Comparison of ENCODE assay signal across 10 cellular contexts in the genomic region with DNA sequence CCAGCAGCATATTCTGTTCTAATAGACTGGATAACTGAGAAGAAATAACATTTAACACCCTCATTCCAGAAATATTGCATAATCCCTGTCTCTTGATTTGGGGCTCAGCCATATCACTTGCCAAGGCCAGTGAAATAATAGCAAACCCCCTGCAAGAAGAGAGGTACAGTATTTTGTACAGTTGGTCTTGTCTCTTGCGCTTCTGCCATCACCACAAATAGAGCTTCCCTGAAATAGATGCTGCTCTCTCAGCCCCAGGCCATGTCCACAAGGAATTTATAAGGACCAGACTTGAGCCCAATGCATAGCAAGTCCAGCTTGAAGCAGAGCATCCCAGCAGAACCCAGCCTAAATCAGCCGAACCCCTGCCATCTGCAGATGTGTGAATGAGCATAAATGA.
"Had no signal": no experiment of that assay in that cellular context is flagged by ENCODE, and none has a peak within 500 bp of the region (broad histone marks: within the 10 kb centered on the region; RNA-seq: fewer than 3 reads in every experiment).

No MANE protein-coding gene starts in this region.

- H3K4me1 Mint-ChIP-seq: IgD-negative memory B cell had no signal

- H3K9me3 ChIP-seq: HAP-1 had no signal

- H3K9ac ChIP-seq: GM23248 had no signal

- H3K36me3 ChIP-seq: HAP-1 had no signal

- ATAC-seq: HCT116, HepG2 had no signal

- H3K27me3 Mint-ChIP-seq: IgD-negative memory B cell had no signal

- H3K4me1 ChIP-seq: HAP-1 had no signal

- H3K27ac Mint-ChIP-seq: HFFc6, IgD-negative memory B cell had no signal

- H3K27ac ChIP-seq: GM23248, HL-60 had no signal

- H3K4me3 Mint-ChIP-seq: HFFc6, IgD-negative memory B cell had no signal

- DNase-seq: GM23248, GOT3, H7, HFFc6, KBM-7 had no signal

- H2AFZ ChIP-seq: GM23248 had no signal

- H3K4me3 ChIP-seq: GM23248, HAP-1 had no signal
